ENCODE assay signal across 1 cellular context in the genomic region with DNA sequence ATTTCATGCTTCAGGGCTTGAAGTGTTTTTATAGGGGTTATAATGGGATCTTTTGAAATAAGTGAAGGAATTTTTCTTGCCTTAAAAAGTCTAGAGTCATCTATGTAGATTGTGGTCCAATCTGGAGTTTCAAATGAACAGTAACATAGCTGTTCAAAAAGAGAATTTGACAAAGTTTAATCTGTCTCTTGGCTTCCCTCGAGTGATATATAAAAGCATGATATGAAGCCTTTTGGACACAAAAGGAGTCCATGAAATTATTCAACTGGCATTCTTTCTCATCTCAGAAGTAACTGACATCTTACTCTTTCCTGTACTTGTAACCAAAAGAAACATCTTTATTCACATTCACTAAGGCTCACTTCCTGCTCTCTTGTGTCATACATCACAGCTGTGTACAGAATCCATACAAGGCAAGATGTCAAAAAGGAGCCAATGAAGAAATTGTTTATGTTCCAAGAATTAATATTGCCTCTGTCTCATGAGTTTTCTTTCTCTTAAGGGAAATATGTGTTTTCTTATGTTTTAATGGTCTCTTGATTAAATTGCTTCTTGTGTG.
TF ChIP-seq lines count a peak whose summit lies in the region.

No MANE protein-coding gene starts in this region.

TF ChIP-seq in HCT116, 20 proteins besides CTCF, POLR2A, EP300 and RAD21 (continued from another document):
- TF ChIP-seq YY1 (IDR thresholded peaks at IDR 0.05; ENCODE audit: extremely low read depth, insufficient replicate concordance, low read depth, low read length): no peak
